9 cellular contexts compared by ENCODE assay signal in the genomic region with DNA sequence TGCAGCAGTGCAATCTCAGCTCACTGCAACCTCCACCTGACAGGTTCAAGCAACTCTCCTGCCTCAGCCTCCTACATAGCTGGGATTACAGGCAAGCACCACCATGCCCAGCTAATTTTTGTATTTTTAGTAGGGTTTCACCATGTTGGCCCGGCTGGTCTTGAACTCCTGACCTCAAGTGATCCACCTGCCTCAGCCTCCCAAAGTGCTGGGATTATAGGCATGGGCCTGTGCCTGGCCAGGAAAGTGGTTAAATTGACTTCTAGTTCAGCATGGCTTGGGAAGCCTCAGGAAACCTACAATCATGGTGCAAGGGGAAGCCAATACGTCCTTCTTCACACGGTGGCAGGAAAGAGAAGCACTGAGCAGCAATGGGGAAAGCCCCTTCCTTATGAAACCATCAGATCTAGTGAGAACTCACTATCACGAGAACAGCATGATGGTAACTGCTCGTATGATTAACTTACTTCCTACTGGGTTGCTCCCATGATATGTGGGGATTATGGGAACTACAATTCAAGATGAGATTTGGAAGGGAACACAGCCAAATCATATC. TPM values are rescaled to one million over a fixed set of nuclear protein-coding genes. Genes with fewer than 3 reads are reported as not detected.
A peak's percentile ranks its signal among the peaks of the same experiment; 100 is the strongest.
DNase-seq lines count a peak whose midpoint lies in the region; ATAC-seq and TF ChIP-seq lines count a peak whose summit lies in the region.
"Not testable (repeated sequence)": the region's sequence is repeated elsewhere in the genome, so short reads cannot be mapped to it uniquely, and the experiment has no call there.
"Had no signal": no experiment of that assay in that cellular context is flagged by ENCODE, and none has a peak within 500 bp of the region (broad histone marks: within the 10 kb centered on the region; RNA-seq: fewer than 3 reads in every experiment).

No MANE protein-coding gene starts in this region.

- H3K4me3 ChIP-seq in NB4 (ENCODE audit: low read depth, low read length); mucosa of descending colon; aorta (ENCODE audit: low read length in 2 of 2): not testable (repeated sequence)

- H3K36me3 Mint-ChIP-seq in activated naive CD8-positive, alpha-beta T cell treated with anti-CD3 and anti-CD28 coated beads for 36 hours: not testable (repeated sequence)

- not testable (repeated sequence) for H3K9me3 Mint-ChIP-seq in activated naive CD8-positive, alpha-beta T cell treated with anti-CD3 and anti-CD28 coated beads for 36 hours

- WGBS in aorta, 2 donors: 71 to 79% methylated on average over 5 of the region's 5 CpGs

- peak; percentile 35 for ATAC-seq in GM21367 (IDR thresholded peaks at IDR 0.05; ENCODE audit: unreplicated experiment)
- ATAC-seq in HG03095 (IDR thresholded peaks at IDR 0.05; ENCODE audit: unreplicated experiment): peak; percentile 29
- ATAC-seq in mucosa of descending colon: peak; percentile 67
- ATAC-seq in aorta (ENCODE audit: low FRiP score): peak; percentile 49

- not testable (repeated sequence) for H3K4me3 Mint-ChIP-seq in activated naive CD8-positive, alpha-beta T cell treated with anti-CD3 and anti-CD28 coated beads for 36 hours

- not testable (repeated sequence) for TF ChIP-seq CTCF in GM13976 (IDR thresholded peaks at IDR 0.05; ENCODE audit: borderline replicate concordance, control extremely low read depth, extremely low read depth, insufficient read depth, missing control alignments); NB4 (IDR thresholded peaks at IDR 0.05; ENCODE audit: low read depth, low read length); mucosa of descending colon (IDR thresholded peaks at IDR 0.05)

- not testable (repeated sequence) for H3K9me3 ChIP-seq in mucosa of descending colon; aorta (ENCODE audit: control insufficient read depth, low read length)

- not testable (repeated sequence) for H3K4me1 ChIP-seq in mucosa of descending colon (ENCODE audit: low read depth); aorta (ENCODE audit: control insufficient read depth in 1 of 2, insufficient read depth in 2 of 2, low read length in 2 of 2)

- not testable (repeated sequence) for H3K36me3 ChIP-seq in mucosa of descending colon (ENCODE audit: low read depth); aorta (ENCODE audit: control insufficient read depth in 1 of 2, insufficient read depth in 2 of 2, low read length in 1 of 2)

- H3K27me3 Mint-ChIP-seq in activated naive CD8-positive, alpha-beta T cell treated with anti-CD3 and anti-CD28 coated beads for 36 hours: not testable (repeated sequence)

- peaks cover 45% of the 10 kb centered on the region for H3K4me1 Mint-ChIP-seq in activated naive CD8-positive, alpha-beta T cell treated with anti-CD3 and anti-CD28 coated beads for 36 hours

- intact Hi-C loops in mucosa of descending colon (cut with DNase I, micrococcal nuclease); aorta (cut with DNase I): not testable (repeated sequence)

- in situ Hi-C loops in GM13976 (cut with MboI; ENCODE audit: low sequenced_read_pairs, unreplicated experiment): not testable (repeated sequence)

- not testable (repeated sequence) for H3K27me3 ChIP-seq in aorta (ENCODE audit: control insufficient read depth in 1 of 2, insufficient read depth in 2 of 2, low read length in 1 of 2)

- DNase-seq in GM13976 (ENCODE audit: low spot score) (peak; percentile 22), NB4 (ENCODE audit: low read depth) (peak; percentile 50), mucosa of descending colon (peak in 1 of 3 donors; percentile 34)
- peak; percentile 41 to 46 for DNase-seq in activated CD4-positive, alpha-beta T cell treated with anti-CD3 and anti-CD28 coated beads for 4 hours
- peak; percentile 49 for DNase-seq in activated naive CD8-positive, alpha-beta T cell treated with anti-CD3 and anti-CD28 coated beads for 36 hours
- not testable (repeated sequence) for DNase-seq in aorta

- not testable (repeated sequence) for H3K27ac ChIP-seq in aorta (ENCODE audit: low read depth in 1 of 2, low read length in 2 of 2)

- not testable (repeated sequence) for H3K27ac Mint-ChIP-seq in activated naive CD8-positive, alpha-beta T cell treated with anti-CD3 and anti-CD28 coated beads for 36 hours

- not testable (repeated sequence) for TF ChIP-seq POLR2A in NB4 (IDR thresholded peaks at IDR 0.05; ENCODE audit: extremely low read depth, insufficient read length)

RNA-seq across cellular contexts. Expression of a gene that starts 1.0 kb away (rescaled TPM):
- total RNA-seq in activated naive CD8-positive, alpha-beta T cell treated with anti-CD3 and anti-CD28 coated beads for 36 hours: 100 to 1,000 TPM; 376 to 385 TPM
- total RNA-seq in mucosa of descending colon (1 to 10 TPM; 5.9 to 8.6 (median 6.1) TPM), aorta (1 to 10 TPM; 3.6 to 6.8 TPM)
- 10 to 100 TPM in 1 of 2 donors, 1 to 10 TPM in 1; 1.7 to 11.3 TPM for polyA plus RNA-seq in aorta
- total RNA-seq: myocyte had no signal

RNA-seq across cellular contexts. Expression of a gene that starts 26.4 kb away (rescaled TPM):
- total RNA-seq in activated naive CD8-positive, alpha-beta T cell treated with anti-CD3 and anti-CD28 coated beads for 36 hours: 100 to 1,000 TPM; 152 to 162 TPM
- total RNA-seq in mucosa of descending colon (10 to 100 TPM in 2 of 3 donors, 1 to 10 TPM in 1; 6.4 to 12.7 (median 10.1) TPM), aorta (1 to 10 TPM; 2.5 to 2.9 TPM)
- polyA plus RNA-seq in aorta: 1 to 10 TPM in 1 of 2 donors, not detected in 1; 8.9 TPM
- total RNA-seq: myocyte had no signal

Comparison
In these comparisons a context has a peak if more than half of its experiments do, and no peak if none do; other contexts are left out.
1. RNA of a gene that starts 1.0 kb away (total RNA-seq): 376 to 385 TPM in activated naive CD8-positive, alpha-beta T cell treated with anti-CD3 and anti-CD28 coated beads for 36 hours; 3.6 to 6.8 TPM in aorta and 5.9 to 8.6 TPM in mucosa of descending colon; every median in the first group is over 10 times any median in the second.
2. RNA of a gene that starts 26.4 kb away (total RNA-seq): 152 to 162 TPM in activated naive CD8-positive, alpha-beta T cell treated with anti-CD3 and anti-CD28 coated beads for 36 hours; 6.4 to 12.7 TPM in mucosa of descending colon and 2.5 to 2.9 TPM in aorta; every median in the first group is over 10 times any median in the second.
3. Peak in every context shown above with its lines, with median percentiles within 50 percentile points of each other: ATAC-seq.